1 cellular context compared by ENCODE assay signal in genomic region chr11:22884268-22884667, GRCh38.
TF ChIP-seq lines count a peak whose summit lies in the region.

No MANE protein-coding gene starts in this region.

TF ChIP-seq in HepG2, 621 proteins besides CTCF, POLR2A, EP300 and RAD21 (continued from another document):
- TF ChIP-seq HINFP (CRISPR knock-in tag; IDR thresholded peaks at IDR 0.05; ENCODE audit: low read depth) (no peak), ATF5 (CRISPR knock-in tag; IDR thresholded peaks at IDR 0.05; ENCODE audit: low read depth) (no peak), ZFYVE20 (CRISPR knock-in tag; IDR thresholded peaks at IDR 0.05; ENCODE audit: borderline replicate concordance, low read depth) (no peak), ZNF703 (CRISPR knock-in tag; IDR thresholded peaks at IDR 0.05; ENCODE audit: borderline replicate concordance) (no peak), KDM2A (CRISPR knock-in tag; IDR thresholded peaks at IDR 0.05; ENCODE audit: borderline replicate concordance, low read depth) (no peak), ZNF710 (CRISPR knock-in tag; IDR thresholded peaks at IDR 0.05; ENCODE audit: borderline replicate concordance) (no peak), BCL6 (CRISPR knock-in tag; IDR thresholded peaks at IDR 0.05) (no peak), HBP1 (CRISPR knock-in tag; IDR thresholded peaks at IDR 0.05; ENCODE audit: low read depth) (no peak), ZNF138 (CRISPR knock-in tag; IDR thresholded peaks at IDR 0.05; ENCODE audit: low read depth) (no peak), ZNF564 (CRISPR knock-in tag; IDR thresholded peaks at IDR 0.05) (no peak), REL (CRISPR knock-in tag; conservative IDR thresholded peaks at IDR 0.05) (no peak), ZBTB8A (CRISPR knock-in tag; IDR thresholded peaks at IDR 0.05; ENCODE audit: borderline replicate concordance, low read depth) (no peak), ZNF616 (CRISPR knock-in tag; IDR thresholded peaks at IDR 0.05; ENCODE audit: low read depth) (no peak), DRAP1 (CRISPR knock-in tag; IDR thresholded peaks at IDR 0.05) (no peak)
